8 cellular contexts compared by ENCODE assay signal in genomic region chr19:41859618-41860418, GRCh38. TPM values are rescaled to one million over a fixed set of nuclear protein-coding genes. Genes with fewer than 3 reads are reported as not detected.
A peak's percentile ranks its signal among the peaks of the same experiment; 100 is the strongest.
DNase-seq lines count a peak whose midpoint lies in the region; ATAC-seq and TF ChIP-seq lines count a peak whose summit lies in the region.

TSS of gene RPS19 (plus strand) at chr19:41860255. CDS start at chr19:41860775, 520 bp downstream.

- ATAC-seq in HG02759 (IDR thresholded peaks at IDR 0.05; ENCODE audit: unreplicated experiment), result peak; percentile 79
- ATAC-seq in activated naive CD8-positive, alpha-beta T cell treated with anti-CD3 and anti-CD28 coated beads, Interleukin-2, amount 10 ng/mL, durations not matched to agents 7 days and 5 days (ENCODE audit: low read depth), result peak; percentile 83

- H3K4me3 Mint-ChIP-seq in activated naive CD8-positive, alpha-beta T cell treated with anti-CD3 and anti-CD28 coated beads, Interleukin-2, amount 10 ng/mL, durations not matched to agents 7 days and 5 days, result peak within 1 kb of the TSS; percentile 85
- peak within 1 kb of the TSS; percentile 99 for H3K4me3 Mint-ChIP-seq in glutamatergic neuron (ENCODE audit: unreplicated experiment)
- H3K4me3 Mint-ChIP-seq in osteocyte (ENCODE audit: unreplicated experiment), result peak within 1 kb of the TSS; percentile 99

- H3K36me3 Mint-ChIP-seq in activated naive CD8-positive, alpha-beta T cell treated with anti-CD3 and anti-CD28 coated beads, Interleukin-2, amount 10 ng/mL, durations not matched to agents 7 days and 5 days, result peaks cover 38% of the 10 kb centered on the region
- H3K36me3 Mint-ChIP-seq in glutamatergic neuron (ENCODE audit: unreplicated experiment) (no peaks in the 10 kb centered on the region), osteocyte (ENCODE audit: unreplicated experiment) (peaks cover 37% of the 10 kb centered on the region)

- peak within 1 kb of the TSS; percentile 73 for H2AFZ ChIP-seq in SU-DHL-6 (ENCODE audit: low read depth, low read length, severe bottlenecking)

- no peaks in the 10 kb centered on the region for H3K27me3 Mint-ChIP-seq in activated naive CD8-positive, alpha-beta T cell treated with anti-CD3 and anti-CD28 coated beads, Interleukin-2, amount 10 ng/mL, durations not matched to agents 7 days and 5 days
- H3K27me3 Mint-ChIP-seq in glutamatergic neuron (ENCODE audit: unreplicated experiment), result peaks cover 24% of the 10 kb centered on the region
- peaks cover 11% of the 10 kb centered on the region for H3K27me3 Mint-ChIP-seq in osteocyte (ENCODE audit: unreplicated experiment)

- H3F3A ChIP-seq in SU-DHL-6 (ENCODE audit: insufficient read depth), result peaks cover 43% of the 10 kb centered on the region; the same call in 1 of the 2 replicates

- H3K9ac ChIP-seq in SU-DHL-6 (ENCODE audit: low read length), result peak within 1 kb of the TSS; percentile 97

- H3K4me3 ChIP-seq in SU-DHL-6 (ENCODE audit: insufficient read depth, low read length, poor library complexity, severe bottlenecking) (peak within 1 kb of the TSS; percentile 82), thymus (ENCODE audit: low read length) (peak within 1 kb of the TSS; percentile 63)

- H3K27ac ChIP-seq in SU-DHL-6 (ENCODE audit: low read depth, low read length) (peak within 1 kb of the TSS; percentile 84), thymus (ENCODE audit: low read depth) (peak within 1 kb of the TSS; percentile 72)

- H3K27ac Mint-ChIP-seq in activated naive CD8-positive, alpha-beta T cell treated with anti-CD3 and anti-CD28 coated beads, Interleukin-2, amount 10 ng/mL, durations not matched to agents 7 days and 5 days, result peak within 1 kb of the TSS; percentile 89
- peak within 1 kb of the TSS; percentile 98 for H3K27ac Mint-ChIP-seq in glutamatergic neuron (ENCODE audit: unreplicated experiment)
- H3K27ac Mint-ChIP-seq in osteocyte (ENCODE audit: unreplicated experiment), result peak within 1 kb of the TSS; percentile 100

- peaks cover 8% of the 10 kb centered on the region for H3K4me1 ChIP-seq in thymus (ENCODE audit: control insufficient read depth, insufficient read depth, low read length)

- H3K27me3 ChIP-seq in SU-DHL-6 (ENCODE audit: low read length) (no peaks in the 10 kb centered on the region), thymus (ENCODE audit: control insufficient read depth, insufficient read depth) (no peaks in the 10 kb centered on the region)

- H3K4me2 ChIP-seq in SU-DHL-6 (ENCODE audit: low read depth, low read length, poor library complexity, severe bottlenecking), result peak within 1 kb of the TSS; percentile 86

- H4K20me1 ChIP-seq in SU-DHL-6 (ENCODE audit: low read depth, low read length), result peaks cover 29% of the 10 kb centered on the region; the same call in 1 of the 2 replicates

- H3K9me3 ChIP-seq in SU-DHL-6 (ENCODE audit: insufficient read depth, low read length) (no peaks in the 10 kb centered on the region), thymus (ENCODE audit: control insufficient read depth) (no peaks in the 10 kb centered on the region)

- H3K79me2 ChIP-seq in SU-DHL-6 (ENCODE audit: insufficient read depth, low read length), result peaks cover 47% of the 10 kb centered on the region

- TF ChIP-seq CTCF in GM12873 (IDR thresholded peaks at IDR 0.05; ENCODE audit: insufficient read depth, low read depth, low read length, missing control alignments), result peak; percentile 67
- no peak for TF ChIP-seq CTCF in SU-DHL-6 (IDR thresholded peaks at IDR 0.05; ENCODE audit: insufficient read depth, low read length, poor library complexity, severe bottlenecking)
- TF ChIP-seq CTCF in glutamatergic neuron (IDR thresholded peaks at IDR 0.05; ENCODE audit: partially characterized antibody, unreplicated experiment), result peak; percentile 77
- TF ChIP-seq CTCF in osteocyte (IDR thresholded peaks at IDR 0.05), result peak; percentile 64

- H3K4me1 Mint-ChIP-seq in activated naive CD8-positive, alpha-beta T cell treated with anti-CD3 and anti-CD28 coated beads, Interleukin-2, amount 10 ng/mL, durations not matched to agents 7 days and 5 days, result peaks cover 41% of the 10 kb centered on the region
- H3K4me1 Mint-ChIP-seq in glutamatergic neuron (ENCODE audit: low read depth, unreplicated experiment), result peaks cover 18% of the 10 kb centered on the region
- H3K4me1 Mint-ChIP-seq in osteocyte (ENCODE audit: unreplicated experiment), result peaks cover 34% of the 10 kb centered on the region

- WGBS in thymus, result under 1% methylated on average over 76 of the region's 76 CpGs

- H3K36me3 ChIP-seq in SU-DHL-6 (ENCODE audit: low read length), result peaks cover 36% of the 10 kb centered on the region
- peaks cover 32% of the 10 kb centered on the region for H3K36me3 ChIP-seq in thymus (ENCODE audit: control insufficient read depth, insufficient read depth)

- H3K9me2 ChIP-seq in SU-DHL-6 (replicated peaks; ENCODE audit: insufficient read depth, low read length), result no peaks in the 10 kb centered on the region

- POLR2A ChIA-PET in activated naive CD8-positive, alpha-beta T cell treated with anti-CD3 and anti-CD28 coated beads, Interleukin-2, amount 10 ng/mL, durations not matched to agents 7 days and 5 days (lab: Charles Lee), result interaction anchor here (0.5 to 4.1 kb wide), 14 partner anchors 9 to 717 kb away, joined by 3 to 112 read pairs (median 5); partner anchors contain the start of genes ARHGEF1, CD79A and RABAC1

- H3K9me3 Mint-ChIP-seq in activated naive CD8-positive, alpha-beta T cell treated with anti-CD3 and anti-CD28 coated beads, Interleukin-2, amount 10 ng/mL, durations not matched to agents 7 days and 5 days, result no peaks in the 10 kb centered on the region
- H3K9me3 Mint-ChIP-seq in glutamatergic neuron (ENCODE audit: unreplicated experiment) (peaks cover 20% of the 10 kb centered on the region), osteocyte (ENCODE audit: unreplicated experiment) (no peaks in the 10 kb centered on the region)

- DNase-seq in NCI-H128 (lab: John Stamatoyannopoulos, UW; ENCODE audit: unreplicated experiment), result peak; percentile 98
- DNase-seq in activated naive CD8-positive, alpha-beta T cell treated with anti-CD3 and anti-CD28 coated beads, Interleukin-2, amount 10 ng/mL, durations not matched to agents 7 days and 5 days, result peak; percentile 97
- DNase-seq in glutamatergic neuron, result peak; percentile 98
- peak; percentile 99 for DNase-seq in osteocyte (ENCODE audit: extremely low spot score, unreplicated experiment)

RNA-seq across cellular contexts. Expression of gene RPS19, which starts in this region (rescaled TPM):
- 1,000 to 10,000 TPM; 3,237 to 3,326 TPM for total RNA-seq in activated naive CD8-positive, alpha-beta T cell treated with anti-CD3 and anti-CD28 coated beads, Interleukin-2, amount 10 ng/mL, durations not matched to agents 7 days and 5 days
- total RNA-seq in glutamatergic neuron (ENCODE audit: unreplicated experiment) (1,637 TPM), osteocyte (1,810 and 1,837 TPM in 2 replicates)
- polyA plus RNA-seq in thymus, result 3,799 TPM

Comparison
In these comparisons a context has a peak if more than half of its experiments do, and no peak if none do; other contexts are left out.
1. Peak in every context shown above with its lines: DNase-seq, ATAC-seq, H3K4me3 ChIP-seq and H3K27ac ChIP-seq.